ENCODE assay signal across 13 cellular contexts in genomic region chr10:23157239-23157661, GRCh38. TPM values are rescaled to one million over a fixed set of nuclear protein-coding genes. Genes with fewer than 3 reads are reported as not detected.
DNase-seq lines count a peak whose midpoint lies in the region; ATAC-seq and TF ChIP-seq lines count a peak whose summit lies in the region.
"Had no signal": no experiment of that assay in that cellular context is flagged by ENCODE, and none has a peak within 500 bp of the region (broad histone marks: within the 10 kb centered on the region; RNA-seq: fewer than 3 reads in every experiment).

No MANE protein-coding gene starts in this region.

- in situ Hi-C loops in GM13976 (cut with MboI; ENCODE audit: low sequenced_read_pairs, unreplicated experiment) = loop anchor here (25.0 kb wide), 2 partner anchors 130 to 380 kb away; no protein-coding TSS in a partner anchor

- no peaks in the 10 kb centered on the region for H3K9me3 ChIP-seq in SK-N-SH
- H3K9me3 ChIP-seq: BLaER1 had no signal

- POLR2A ChIA-PET in SK-N-SH (lab: Yijun Ruan, JAX) = no interaction called here

- DNase-seq in GM13976 (ENCODE audit: low spot score) (peak; percentile 39), germinal center (ENCODE audit: low spot score) (peak; percentile 21), DMS 273 treated with DMSO at 0.1 percent for 48 hours (lab: John Stamatoyannopoulos, UW) (no peak), Kasumi-1 (lab: John Stamatoyannopoulos, UW) (no peak), SK-N-SH (no peak)
- DNase-seq: activated T-cell treated with anti-CD3 and anti-CD28 coated beads, Interleukin-2, amount 50 U/mL, for 72 hours; cortex of kidney; NK-92 treated with Interleukin-12 subunit alpha and Interleukin-12 subunit beta, amount 100 ng/mL, for 24 hours; stimulated activated CD4-positive, alpha-beta T cell treated with anti-CD3 and anti-CD28 coated beads, Interleukin-4, amount 100 ng/mL, for 1 hour had no signal

- no peaks in the 10 kb centered on the region for H3K79me2 ChIP-seq in SK-N-SH (ENCODE audit: insufficient read depth)

- ATAC-seq in GM19467 (IDR thresholded peaks at IDR 0.05; ENCODE audit: unreplicated experiment) (peak; percentile 52), HG03095 (IDR thresholded peaks at IDR 0.05; ENCODE audit: unreplicated experiment) (peak; percentile 78), GM21390 (IDR thresholded peaks at IDR 0.05; ENCODE audit: unreplicated experiment) (no peak)

- H4K20me1 ChIP-seq in SK-N-SH (ENCODE audit: insufficient read depth) = no peaks in the 10 kb centered on the region
- H4K20me1 ChIP-seq: BLaER1 had no signal

- H3K4me1 ChIP-seq in SK-N-SH (ENCODE audit: control insufficient read depth in 1 of 2, insufficient read depth in 2 of 2, low read depth in 1 of 2, low read length in 1 of 2) = peaks cover 0 to 3% of the 10 kb centered on the region in 2 experiments; a peak in 1 of 4 replicates

- 73% methylated on average over 6 of the region's 12 CpGs for WGBS in SK-N-SH (ENCODE audit: low lambda C conversion rate)

- H2AFZ ChIP-seq in SK-N-SH (ENCODE audit: low read depth) = no peak overlapping the region

- H3K27me3 ChIP-seq in SK-N-SH (ENCODE audit: insufficient read depth) = peaks cover 7% of the 10 kb centered on the region; the same call in 1 of the 2 replicates
- H3K27me3 ChIP-seq: BLaER1 had no signal

- no peak for TF ChIP-seq EP300 in SK-N-SH (IDR thresholded peaks at IDR 0.05; ENCODE audit: borderline replicate concordance in 1 of 2, low read depth in 1 of 2, low read length in 1 of 2)

- TF ChIP-seq RAD21 in SK-N-SH (IDR thresholded peaks at IDR 0.05; ENCODE audit: low read length) = no peak

- H3K36me3 ChIP-seq in SK-N-SH (replicated peaks in 1 of 2; ENCODE audit: control insufficient read depth in 1 of 2, insufficient read depth in 2 of 2, low read length in 1 of 2) = no peaks in the 10 kb centered on the region
- H3K36me3 ChIP-seq: BLaER1 had no signal

- no peaks in the 10 kb centered on the region for H3F3A ChIP-seq in SK-N-SH (replicated peaks; ENCODE audit: insufficient read depth)

- no peaks in the 10 kb centered on the region for H3K9me2 ChIP-seq in SK-N-SH

- TF ChIP-seq CTCF in GM13976 (IDR thresholded peaks at IDR 0.05; ENCODE audit: borderline replicate concordance, control extremely low read depth, extremely low read depth, insufficient read depth, missing control alignments) (no peak), SK-N-SH (IDR thresholded peaks at IDR 0.05) (no peak)

- CTCF ChIA-PET in SK-N-SH (lab: Yijun Ruan, JAX) = interaction anchor here (0.7 to 9.9 kb wide), 48 partner anchors 9 to 1361 kb away, joined by 3 to 208 read pairs (median 7); no protein-coding TSS in a partner anchor

- H3K4me2 ChIP-seq in SK-N-SH = no peak overlapping the region

- no peak overlapping the region for H3K4me3 ChIP-seq in SK-N-SH (ENCODE audit: low read depth in 2 of 2, low read length in 1 of 2)
- H3K4me3 ChIP-seq: BLaER1 had no signal

- H3K9ac ChIP-seq in SK-N-SH = no peak overlapping the region
- H3K9ac ChIP-seq: BLaER1 had no signal

- H3K27ac ChIP-seq in SK-N-SH (ENCODE audit: low read depth in 2 of 2, low read length in 1 of 2) = no peak overlapping the region
- H3K27ac ChIP-seq: BLaER1 had no signal

TF ChIP-seq in SK-N-SH, 30 proteins besides CTCF, POLR2A, EP300 and RAD21:
- TF ChIP-seq SMC3 (IDR thresholded peaks at IDR 0.05; ENCODE audit: low read depth, low read length) = no peak
- TF ChIP-seq EZH2phosphoT487 (IDR thresholded peaks at IDR 0.05; ENCODE audit: borderline replicate concordance, low read depth) = no peak
- TF ChIP-seq FOSL2 (IDR thresholded peaks at IDR 0.05; ENCODE audit: borderline replicate concordance, low read depth) = no peak
- TF ChIP-seq, protein P1, sequence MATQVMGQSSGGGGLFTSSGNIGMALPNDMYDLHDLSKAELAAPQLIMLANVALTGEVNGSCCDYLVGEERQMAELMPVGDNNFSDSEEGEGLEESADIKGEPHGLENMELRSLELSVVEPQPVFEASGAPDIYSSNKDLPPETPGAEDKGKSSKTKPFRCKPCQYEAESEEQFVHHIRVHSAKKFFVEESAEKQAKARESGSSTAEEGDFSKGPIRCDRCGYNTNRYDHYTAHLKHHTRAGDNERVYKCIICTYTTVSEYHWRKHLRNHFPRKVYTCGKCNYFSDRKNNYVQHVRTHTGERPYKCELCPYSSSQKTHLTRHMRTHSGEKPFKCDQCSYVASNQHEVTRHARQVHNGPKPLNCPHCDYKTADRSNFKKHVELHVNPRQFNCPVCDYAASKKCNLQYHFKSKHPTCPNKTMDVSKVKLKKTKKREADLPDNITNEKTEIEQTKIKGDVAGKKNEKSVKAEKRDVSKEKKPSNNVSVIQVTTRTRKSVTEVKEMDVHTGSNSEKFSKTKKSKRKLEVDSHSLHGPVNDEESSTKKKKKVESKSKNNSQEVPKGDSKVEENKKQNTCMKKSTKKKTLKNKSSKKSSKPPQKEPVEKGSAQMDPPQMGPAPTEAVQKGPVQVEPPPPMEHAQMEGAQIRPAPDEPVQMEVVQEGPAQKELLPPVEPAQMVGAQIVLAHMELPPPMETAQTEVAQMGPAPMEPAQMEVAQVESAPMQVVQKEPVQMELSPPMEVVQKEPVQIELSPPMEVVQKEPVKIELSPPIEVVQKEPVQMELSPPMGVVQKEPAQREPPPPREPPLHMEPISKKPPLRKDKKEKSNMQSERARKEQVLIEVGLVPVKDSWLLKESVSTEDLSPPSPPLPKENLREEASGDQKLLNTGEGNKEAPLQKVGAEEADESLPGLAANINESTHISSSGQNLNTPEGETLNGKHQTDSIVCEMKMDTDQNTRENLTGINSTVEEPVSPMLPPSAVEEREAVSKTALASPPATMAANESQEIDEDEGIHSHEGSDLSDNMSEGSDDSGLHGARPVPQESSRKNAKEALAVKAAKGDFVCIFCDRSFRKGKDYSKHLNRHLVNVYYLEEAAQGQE (IDR thresholded peaks at IDR 0.05; ENCODE audit: low read depth, low read length) = no peak
- TF ChIP-seq YY1 (IDR thresholded peaks at IDR 0.05; ENCODE audit: low read depth) = no peak
- TF ChIP-seq, protein P2, sequence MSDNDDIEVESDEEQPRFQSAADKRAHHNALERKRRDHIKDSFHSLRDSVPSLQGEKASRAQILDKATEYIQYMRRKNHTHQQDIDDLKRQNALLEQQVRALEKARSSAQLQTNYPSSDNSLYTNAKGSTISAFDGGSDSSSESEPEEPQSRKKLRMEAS (IDR thresholded peaks at IDR 0.05; ENCODE audit: low read depth) = no peak
- TF ChIP-seq MXI1 (IDR thresholded peaks at IDR 0.05; ENCODE audit: low read depth, low read length) = no peak
- TF ChIP-seq GATA2 (CRISPR knock-in tag; IDR thresholded peaks at IDR 0.05) = no peak
- no peak for TF ChIP-seq RFX5 (IDR thresholded peaks at IDR 0.05; ENCODE audit: low read length)

RNA-seq across cellular contexts. Expression of gene PTF1A, which starts 34.9 kb away (rescaled TPM):
- polyA plus RNA-seq in SK-N-SH (2012; rRNA removed) = not detected in 2 replicates
- polyA plus RNA-seq in SK-N-SH (2012; cell fraction: cytosol; rRNA removed) = not detected in 2 replicates
- polyA plus RNA-seq in SK-N-SH (2012; cell fraction: nucleus; rRNA removed) = not detected in 2 replicates

Comparison
In these comparisons a context has a peak if more than half of its experiments do, and no peak if none do; other contexts are left out.
1. DNase-seq: peak in GM13976 (single experiment) and germinal center (single experiment); none in DMS 273 treated with DMSO at 0.1 percent for 48 hours (single experiment), Kasumi-1 (0 of 2) and SK-N-SH (single experiment).